In the genomic region with DNA sequence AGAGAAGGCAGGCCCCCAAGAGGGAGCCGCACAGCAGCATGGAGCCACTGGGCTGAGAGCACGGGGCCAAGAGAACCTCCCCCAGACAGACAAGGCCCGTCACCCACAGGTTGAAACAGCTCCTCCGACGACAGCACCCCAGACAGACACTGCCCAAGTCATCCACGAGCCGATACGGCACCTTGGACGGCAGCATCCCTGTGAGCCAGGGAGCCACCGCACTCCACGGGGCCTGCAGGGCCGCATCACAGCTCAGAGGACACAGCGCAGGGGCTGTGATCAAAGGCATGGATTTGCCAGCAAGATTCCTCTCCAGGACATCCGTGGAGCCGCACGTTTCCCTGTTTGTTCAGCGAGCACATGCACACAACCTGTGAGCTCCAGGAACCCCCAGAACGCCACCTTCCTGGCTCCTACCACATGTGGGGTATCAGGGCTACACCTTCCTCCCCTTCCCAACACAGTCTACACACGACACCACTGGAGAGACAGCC, we compare ENCODE assay signal across 1 cellular context.
TF ChIP-seq lines count a peak whose summit lies in the region.

No MANE protein-coding gene starts in this region.

TF ChIP-seq in GM12878, 131 proteins besides CTCF, POLR2A, EP300 and RAD21:
- TF ChIP-seq, protein P1, sequence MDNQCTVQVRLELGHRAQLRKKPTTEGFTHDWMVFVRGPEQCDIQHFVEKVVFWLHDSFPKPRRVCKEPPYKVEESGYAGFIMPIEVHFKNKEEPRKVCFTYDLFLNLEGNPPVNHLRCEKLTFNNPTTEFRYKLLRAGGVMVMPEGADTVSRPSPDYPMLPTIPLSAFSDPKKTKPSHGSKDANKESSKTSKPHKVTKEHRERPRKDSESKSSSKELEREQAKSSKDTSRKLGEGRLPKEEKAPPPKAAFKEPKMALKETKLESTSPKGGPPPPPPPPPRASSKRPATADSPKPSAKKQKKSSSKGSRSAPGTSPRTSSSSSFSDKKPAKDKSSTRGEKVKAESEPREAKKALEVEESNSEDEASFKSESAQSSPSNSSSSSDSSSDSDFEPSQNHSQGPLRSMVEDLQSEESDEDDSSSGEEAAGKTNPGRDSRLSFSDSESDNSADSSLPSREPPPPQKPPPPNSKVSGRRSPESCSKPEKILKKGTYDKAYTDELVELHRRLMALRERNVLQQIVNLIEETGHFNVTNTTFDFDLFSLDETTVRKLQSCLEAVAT (IDR thresholded peaks at IDR 0.05) = 0 out of 2 replicates have a peak, but pooled peaks have one; percentile 26
- TF ChIP-seq MEF2A (IDR thresholded peaks at IDR 0.05; ENCODE audit: insufficient read depth, low read depth, low read length) = no peak
